In the genomic region with DNA sequence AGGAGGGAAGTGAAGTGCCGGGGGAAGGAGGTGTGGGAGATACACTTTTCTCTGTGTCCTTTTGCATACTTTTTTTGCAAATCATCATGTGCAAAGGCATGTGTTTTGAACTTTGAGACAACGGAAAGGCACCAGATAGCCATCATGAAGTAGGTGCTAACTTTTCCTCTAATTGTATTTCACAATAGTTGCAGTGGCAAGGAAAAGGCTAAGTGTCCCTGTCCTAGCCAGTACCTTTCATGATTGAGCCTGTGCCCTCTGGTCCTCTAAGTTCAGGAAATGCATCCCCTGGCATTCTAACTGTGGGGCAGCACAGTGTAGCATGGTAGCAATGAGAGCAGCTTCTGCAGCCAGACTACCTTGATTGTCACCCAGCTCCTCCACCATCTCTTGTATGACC, we compare ENCODE assay signal across 31 cellular contexts.
"Had no signal": no experiment of that assay in that cellular context is flagged by ENCODE, and none has a peak within 500 bp of the region (broad histone marks: within the 10 kb centered on the region; RNA-seq: fewer than 3 reads in every experiment).

No MANE protein-coding gene starts in this region.

- H3K27me3 ChIP-seq: left lung, neural progenitor cell, ovary, right atrium auricular region, stomach, testis, thyroid gland, transverse colon, upper lobe of left lung, vagina had no signal

- H3K36me3 ChIP-seq: left lung, lower lobe of right lung, neural progenitor cell, ovary, right atrium auricular region, stomach, thyroid gland, transverse colon, upper lobe of left lung, vagina had no signal

- H3K4me2 ChIP-seq: neural progenitor cell had no signal

- ATAC-seq: left colon; left lung; lower lobe of right lung; natural killer cell; sciatic nerve; stimulated activated naive B cell treated with anti-CD40 and anti-IgM and Interleukin-4, amounts not matched to agents 10 μg/mL and 1 μg/mL and 100 μg/mL, for 72 hours; stimulated activated naive CD8-positive, alpha-beta T cell treated with anti-CD3 and anti-CD28 coated beads, Interleukin-15, Interleukin-2, amounts not matched to agents 100 U/mL and 50 U/mL, for 24 hours had no signal

- H3K9ac ChIP-seq: neural progenitor cell had no signal

- H3K27ac Mint-ChIP-seq: immature natural killer cell; mesothelial cell of epicardium; natural killer cell; nephron progenitor cell; neural progenitor cell; progenitor cell of endocrine pancreas; stimulated activated naive B cell treated with anti-CD40 and anti-IgM and Interleukin-4, amounts not matched to agents 10 μg/mL and 1 μg/mL and 100 μg/mL, for 72 hours had no signal

- H3K36me3 Mint-ChIP-seq: natural killer cell, neural progenitor cell had no signal

- H3K4me3 Mint-ChIP-seq: immature natural killer cell; mesothelial cell of epicardium; naive B cell; natural killer cell; nephron progenitor cell; neural progenitor cell; stimulated activated naive B cell treated with anti-CD40 and anti-IgM and Interleukin-4, amounts not matched to agents 10 μg/mL and 1 μg/mL and 100 μg/mL, for 72 hours had no signal

- DNase-seq: hypothalamus; immature natural killer cell; kidney; left colon; left lung; lower lobe of right lung; mammary epithelial cell; mesendoderm; naive B cell; natural killer cell; nephron progenitor cell; ovary; stimulated activated CD4-positive, alpha-beta T cell treated with anti-CD3 and anti-CD28 coated beads, Interleukin-12 subunit alpha, Interleukin-12 subunit beta, amount 100 ng/mL, for 4 hours; stimulated activated CD4-positive, alpha-beta T cell treated with anti-CD3 and anti-CD28 coated beads, Interleukin-15, amount 100 ng/mL, for 24 hours; stimulated activated CD4-positive, alpha-beta T cell treated with anti-CD3 and anti-CD28 coated beads, Interleukin-2, amount 100 ng/mL, for 24 hours; stimulated activated CD4-positive, alpha-beta T cell treated with anti-CD3 and anti-CD28 coated beads, Interleukin-4, amount 100 ng/mL, for 1 hour; stimulated activated naive B cell treated with anti-CD40 and anti-IgM and Interleukin-4, amounts not matched to agents 10 μg/mL and 1 μg/mL and 100 μg/mL, for 72 hours; stimulated activated naive CD8-positive, alpha-beta T cell treated with anti-CD3 and anti-CD28 coated beads, Interleukin-15, Interleukin-2, amounts not matched to agents 100 U/mL and 50 U/mL, for 24 hours; stomach; testis; thyroid gland; transverse colon; upper lobe of left lung had no signal

- H3K9me3 Mint-ChIP-seq: immature natural killer cell had no signal

- H3K27me3 Mint-ChIP-seq: naive B cell; stimulated activated naive B cell treated with anti-CD40 and anti-IgM and Interleukin-4, amounts not matched to agents 10 μg/mL and 1 μg/mL and 100 μg/mL, for 72 hours had no signal

- H3K4me1 Mint-ChIP-seq: mesothelial cell of epicardium, nephron progenitor cell, neural progenitor cell had no signal

- FAIRE-seq: islet of Langerhans, kidney had no signal

- H3K27ac ChIP-seq: left lung, lower lobe of right lung, neural progenitor cell, ovary, right atrium auricular region, skin epidermis, stomach, testis, thyroid gland, transverse colon, upper lobe of left lung, vagina had no signal

- H3K9me3 ChIP-seq: lower lobe of right lung, ovary, testis, thyroid gland, transverse colon, vagina had no signal

- H3K4me3 ChIP-seq: left lung, lower lobe of right lung, neural progenitor cell, ovary, right atrium auricular region, skin epidermis, stomach, testis, thyroid gland, transverse colon, upper lobe of left lung, vagina had no signal

- H3K4me1 ChIP-seq: left lung, lower lobe of right lung, neural progenitor cell, right atrium auricular region, stomach, testis, thyroid gland, transverse colon, upper lobe of left lung, vagina had no signal
